ENCODE assay signal across 25 cellular contexts in the genomic region with DNA sequence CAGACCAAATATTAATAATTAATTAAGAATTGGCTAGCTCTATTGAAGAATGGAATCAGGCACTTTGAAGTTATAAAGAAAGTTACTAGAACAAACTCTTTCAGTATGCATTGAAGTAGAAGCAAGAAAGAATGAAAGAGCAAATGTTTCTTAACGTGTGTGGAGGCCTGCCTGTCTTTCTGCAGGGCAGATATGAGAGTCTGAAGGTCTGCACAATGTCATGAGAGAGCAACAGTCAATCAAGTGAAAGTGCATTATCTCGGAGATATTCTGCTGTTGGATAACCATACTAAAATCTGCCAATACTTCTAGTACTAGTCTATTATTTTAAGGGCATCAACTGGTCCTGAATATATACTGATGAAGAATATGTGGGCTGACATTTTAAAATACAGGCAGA.
"Had no signal": no experiment of that assay in that cellular context is flagged by ENCODE, and none has a peak within 500 bp of the region (broad histone marks: within the 10 kb centered on the region; RNA-seq: fewer than 3 reads in every experiment).

No MANE protein-coding gene starts in this region.

- H3K9me3 Mint-ChIP-seq: dendritic cell treated with granulocyte-macrophage colony-stimulating factor and Interleukin-4, amounts not matched to agents 40 ng/mL and 50 ng/mL, for 4 days; endodermal cell; memory B cell had no signal

- DNase-seq: colonic mucosa; cortex of kidney; effector CD8-positive, alpha-beta T cell; effector memory CD8-positive, alpha-beta T cell; endodermal cell; erythroblast; esophagus squamous epithelium; foreskin fibroblast; foreskin melanocyte; gastrocnemius medialis; glutamatergic neuron; head of caudate nucleus; heart right ventricle; hippocampal formation; kidney; kidney glomerular epithelial cell; left lung; left ventricle myocardium superior; lower lobe of right lung; mesendoderm; midbrain had no signal

- H3K4me1 ChIP-seq: colonic mucosa, esophagus squamous epithelium, gastrocnemius medialis, heart right ventricle, left lung, lower lobe of right lung had no signal

- H3K36me3 Mint-ChIP-seq: memory B cell had no signal

- H3K4me3 Mint-ChIP-seq: dendritic cell treated with granulocyte-macrophage colony-stimulating factor and Interleukin-4, amounts not matched to agents 40 ng/mL and 50 ng/mL, for 4 days; effector memory CD8-positive, alpha-beta T cell; endodermal cell; memory B cell had no signal

- H3K27me3 ChIP-seq: colonic mucosa, esophagus squamous epithelium, gastrocnemius medialis, heart right ventricle, left lung had no signal

- H3K4me1 Mint-ChIP-seq: memory B cell had no signal

- H3K9me3 ChIP-seq: colonic mucosa, esophagus squamous epithelium, gastrocnemius medialis, heart right ventricle, left lung, lower lobe of right lung had no signal

- H3K4me3 ChIP-seq: colonic mucosa, esophagus squamous epithelium, gastrocnemius medialis, heart right ventricle, left lung, lower lobe of right lung had no signal

- H3K36me3 ChIP-seq: colonic mucosa, esophagus squamous epithelium, gastrocnemius medialis, heart right ventricle, left lung, lower lobe of right lung had no signal

- ATAC-seq: effector memory CD8-positive, alpha-beta T cell; esophagus mucosa; gastrocnemius medialis; heart right ventricle; left lung; left ventricle myocardium superior; lower lobe of right lung had no signal

- H3K27ac ChIP-seq: colonic mucosa, epithelial cell of prostate, esophagus squamous epithelium, gastrocnemius medialis, heart right ventricle, left lung, lower lobe of right lung had no signal

- H3K27ac Mint-ChIP-seq: dendritic cell treated with granulocyte-macrophage colony-stimulating factor and Interleukin-4, amounts not matched to agents 40 ng/mL and 50 ng/mL, for 4 days; effector memory CD8-positive, alpha-beta T cell; endodermal cell; memory B cell had no signal

- H3K27me3 Mint-ChIP-seq: dendritic cell treated with granulocyte-macrophage colony-stimulating factor and Interleukin-4, amounts not matched to agents 40 ng/mL and 50 ng/mL, for 4 days; effector memory CD8-positive, alpha-beta T cell; memory B cell had no signal
